ENCODE assay signal across 8 cellular contexts in the genomic region with DNA sequence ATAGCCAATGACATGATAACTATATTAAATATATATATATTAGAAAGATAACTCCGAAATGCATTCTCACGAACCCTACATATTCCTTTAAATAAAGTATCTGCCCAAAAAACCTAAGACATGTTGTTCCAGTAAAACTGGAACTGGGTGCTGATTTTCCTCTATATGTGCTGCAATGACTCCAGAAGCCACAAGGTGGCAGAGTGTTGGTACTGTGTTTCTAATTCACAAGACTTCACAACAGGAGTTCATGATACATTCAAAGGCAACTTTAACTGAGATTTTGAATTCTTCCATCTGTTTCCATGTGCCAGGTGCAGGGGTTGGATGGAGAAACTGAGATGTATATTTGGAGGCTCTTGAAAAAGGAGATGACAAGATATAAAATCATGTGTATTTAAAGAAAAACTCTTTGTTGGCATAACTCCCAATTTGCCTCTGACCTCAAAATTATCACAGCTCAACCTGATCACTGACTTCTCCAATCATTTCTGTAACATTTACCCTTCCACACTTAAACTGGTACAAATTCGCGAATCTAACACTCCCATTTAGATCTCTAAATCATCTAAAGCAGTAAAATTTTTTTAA.
A peak's percentile ranks its signal among the peaks of the same experiment; 100 is the strongest.
DNase-seq lines count a peak whose midpoint lies in the region; ATAC-seq and TF ChIP-seq lines count a peak whose summit lies in the region.

No MANE protein-coding gene starts in this region.

- H3K27ac Mint-ChIP-seq in chondrocyte (ENCODE audit: unreplicated experiment): no peak overlapping the region

- no peak overlapping the region for H3K27ac ChIP-seq in PC-9

- CTCF ChIA-PET in PC-9 (lab: Charles Lee): interaction anchor here (0.6 to 0.7 kb wide), 2 partner anchors 133 to 1974 kb away, joined by 3 to 8 read pairs; no protein-coding TSS in a partner anchor

- DNase-seq in D341Med (ENCODE audit: low spot score) (peak; percentile 40), PC-9 (peak in 1 of 2 experiments; percentile 27), chondrocyte (ENCODE audit: low spot score) (no peak), medulla oblongata (ENCODE audit: extremely low spot score) (peak; percentile 87), NCI-H2171 treated with DMSO at 0.1 percent for 48 hours (lab: John Stamatoyannopoulos, UW) (no peak)

- ATAC-seq in GM18508 (IDR thresholded peaks at IDR 0.05; ENCODE audit: insufficient read depth, unreplicated experiment) (peak; percentile 60), HG03175 (IDR thresholded peaks at IDR 0.05; ENCODE audit: unreplicated experiment) (peak; percentile 78), GM21737 (IDR thresholded peaks at IDR 0.05; ENCODE audit: unreplicated experiment) (no peak)

- POLR2A ChIA-PET in PC-9 (lab: Charles Lee; ENCODE audit: unreplicated experiment): no interaction called here

- H3K9me3 ChIP-seq in PC-9 (ENCODE audit: insufficient read depth, low read depth): no peaks in the 10 kb centered on the region

- H3K4me1 ChIP-seq in PC-9 (replicated peaks; ENCODE audit: insufficient read depth): no peaks in the 10 kb centered on the region

- H3K36me3 Mint-ChIP-seq in chondrocyte (ENCODE audit: low read depth): no peaks in the 10 kb centered on the region

- no peak overlapping the region for H2AFZ ChIP-seq in PC-9

- H3F3A ChIP-seq in PC-9 (ENCODE audit: insufficient read depth, low read depth): no peaks in the 10 kb centered on the region

- no peaks in the 10 kb centered on the region for H3K4me1 Mint-ChIP-seq in chondrocyte (ENCODE audit: low read depth)

- no peak overlapping the region for H3K4me2 ChIP-seq in PC-9

- H3K27me3 Mint-ChIP-seq in chondrocyte (ENCODE audit: low read depth): peaks cover 15% of the 10 kb centered on the region

- H3K36me3 ChIP-seq in PC-9 (ENCODE audit: low read depth): no peaks in the 10 kb centered on the region

- no peaks in the 10 kb centered on the region for H4K20me1 ChIP-seq in PC-9 (ENCODE audit: insufficient read depth)

- H3K79me2 ChIP-seq in PC-9 (ENCODE audit: low read depth): no peaks in the 10 kb centered on the region

- TF ChIP-seq CTCF in PC-9 (conservative IDR thresholded peaks at IDR 0.05) (peak; percentile 84), chondrocyte (IDR thresholded peaks at IDR 0.05) (peak; percentile 85)

- H3K9me2 ChIP-seq in PC-9 (ENCODE audit: insufficient read depth): no peaks in the 10 kb centered on the region

- no peaks in the 10 kb centered on the region for H3K27me3 ChIP-seq in PC-9 (ENCODE audit: insufficient read depth, low read depth)

- no peak overlapping the region for H3K4me3 Mint-ChIP-seq in chondrocyte (ENCODE audit: unreplicated experiment)

- no peak overlapping the region for H3K4me3 ChIP-seq in PC-9

- intact Hi-C loops in PC-9 (cut with micrococcal nuclease; ENCODE audit: unreplicated experiment): loop anchor here (5.0 kb wide), 1 partner anchor 547 kb away; no protein-coding TSS in a partner anchor

- BruUV-seq in PC-9 (replicated peaks; lab: Mats Ljungman, UMichigan): no TSS peak

- no peaks in the 10 kb centered on the region for H3K9me3 Mint-ChIP-seq in chondrocyte (ENCODE audit: low read depth)

Comparison
In these comparisons a context has a peak if more than half of its experiments do, and no peak if none do; other contexts are left out.
1. DNase-seq: peak in D341Med (single experiment) and medulla oblongata (single experiment); none in chondrocyte (single experiment) and NCI-H2171 treated with DMSO at 0.1 percent for 48 hours (single experiment).